11 cellular contexts compared by ENCODE assay signal in genomic region chrX:17032351-17032750, GRCh38.
DNase-seq lines count a peak whose midpoint lies in the region; ATAC-seq and TF ChIP-seq lines count a peak whose summit lies in the region.
"Had no signal": no experiment of that assay in that cellular context is flagged by ENCODE, and none has a peak within 500 bp of the region (broad histone marks: within the 10 kb centered on the region; RNA-seq: fewer than 3 reads in every experiment).

No MANE protein-coding gene starts in this region.

- no peaks in the 10 kb centered on the region for H3K9me3 ChIP-seq in SJCRH30 (replicated peaks)

- H3K4me3 ChIP-seq in AG10803 (ENCODE audit: low read length) (no peak overlapping the region), SJCRH30 (no peak overlapping the region)

- H3K4me1 ChIP-seq in SJCRH30 = peaks cover 48% of the 10 kb centered on the region

- H3K27me3 ChIP-seq in SJCRH30 = no peaks in the 10 kb centered on the region

- peak overlapping the region; percentile 30; the same call in 1 of the 2 replicates for H3K27ac ChIP-seq in SJCRH30
- H3K27ac ChIP-seq: KMS-11 had no signal

- ATAC-seq in GM21786 (IDR thresholded peaks at IDR 0.05; ENCODE audit: unreplicated experiment) = no peak

- TF ChIP-seq CTCF in AG10803 (conservative IDR thresholded peaks at IDR 0.05; ENCODE audit: low read length) = no peak

- DNase-seq in AG10803 (ENCODE audit: low read depth) (peak; percentile 68), SJCRH30 (peak; percentile 31 to 74), fibroblast of gingiva (ENCODE audit: low read depth) (peak; percentile 80), renal cortical epithelial cell (ENCODE audit: low read depth) (peak; percentile 99), activated T-cell treated with anti-CD3 and anti-CD28 coated beads for 4 hours (no peak), NCI-H2171 treated with DMSO at 0.1 percent for 48 hours (lab: John Stamatoyannopoulos, UW) (no peak), NCI-H510A treated with DMSO at 0.1 percent for 48 hours (lab: John Stamatoyannopoulos, UW) (no peak)
- DNase-seq: activated effector memory CD4-positive, alpha-beta T cell treated with Interleukin-2 at 50 U/mL for 16 hours; SHP77 treated with DMSO at 0.1 percent for 48 hours had no signal

- H3K36me3 ChIP-seq in SJCRH30 = no peaks in the 10 kb centered on the region

Comparison
In these comparisons a context has a peak if more than half of its experiments do, and no peak if none do; other contexts are left out.
1. DNase-seq: peak in AG10803 (single experiment), SJCRH30 (2 of 2), fibroblast of gingiva (single experiment) and renal cortical epithelial cell (single experiment); none in activated T-cell treated with anti-CD3 and anti-CD28 coated beads for 4 hours (single experiment), NCI-H2171 treated with DMSO at 0.1 percent for 48 hours (single experiment) and NCI-H510A treated with DMSO at 0.1 percent for 48 hours (single experiment).